Comparison of ENCODE assay signal across 8 cellular contexts in the genomic region with DNA sequence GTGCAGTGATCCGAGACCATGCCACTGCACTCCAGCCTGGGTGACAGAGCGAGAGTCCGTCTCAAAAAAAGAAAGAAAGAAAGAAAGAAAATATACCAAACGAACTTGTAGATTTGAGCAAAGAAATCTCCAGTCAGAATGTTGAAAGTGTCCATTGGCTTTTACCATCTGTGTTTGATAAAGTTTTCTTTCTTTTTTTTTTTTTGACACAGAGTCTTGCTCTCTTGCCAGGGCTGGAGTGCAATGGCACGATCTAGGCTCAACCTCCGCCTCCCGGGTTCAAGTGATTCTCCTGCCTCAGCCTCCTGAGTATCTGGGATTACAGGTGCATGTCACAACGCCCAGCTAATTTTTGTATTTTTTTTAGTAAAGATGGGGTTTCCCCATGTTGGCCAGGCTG.
"Had no signal": no experiment of that assay in that cellular context is flagged by ENCODE, and none has a peak within 500 bp of the region (broad histone marks: within the 10 kb centered on the region; RNA-seq: fewer than 3 reads in every experiment).

No MANE protein-coding gene starts in this region.

- H3K9me3 ChIP-seq: HAP-1 had no signal

- H3K9ac ChIP-seq: GM23248 had no signal

- H3K36me3 ChIP-seq: HAP-1 had no signal

- H2AFZ ChIP-seq: GM23248 had no signal

- DNase-seq: GM23248, GOT3, H7, HFFc6, KG1 had no signal

- H3K4me1 ChIP-seq: HAP-1 had no signal

- FAIRE-seq: HTR-8/SVneo had no signal

- H3K27ac ChIP-seq: GM23248 had no signal

- ATAC-seq: HCT116 had no signal

- H3K4me3 ChIP-seq: GM23248, HAP-1 had no signal
